13 cellular contexts compared by ENCODE assay signal in genomic region chr6:8437813-8438212, GRCh38. TPM values are rescaled to one million over a fixed set of nuclear protein-coding genes. Genes with fewer than 3 reads are reported as not detected.
DNase-seq lines count a peak whose midpoint lies in the region; ATAC-seq and TF ChIP-seq lines count a peak whose summit lies in the region.
"Had no signal": no experiment of that assay in that cellular context is flagged by ENCODE, and none has a peak within 500 bp of the region (broad histone marks: within the 10 kb centered on the region; RNA-seq: fewer than 3 reads in every experiment).

No MANE protein-coding gene starts in this region.

- peaks cover 3% of the 10 kb centered on the region for H3K9me3 Mint-ChIP-seq in activated CD4-positive, alpha-beta T cell treated with anti-CD3 and anti-CD28 coated beads, Interleukin-2, amount 10 ng/mL, durations not matched to agents 24 days and 14 days
- H3K9me3 Mint-ChIP-seq in brain, result peaks cover 0 to 8% (median 4%) of the 10 kb centered on the region in 5 experiments
- H3K9me3 Mint-ChIP-seq in progenitor cell of endocrine pancreas (ENCODE audit: low read depth), result no peaks in the 10 kb centered on the region
- H3K9me3 Mint-ChIP-seq: CD4-positive, alpha-beta memory T cell; HFFc6 had no signal

- peaks cover 15% of the 10 kb centered on the region for H3K36me3 Mint-ChIP-seq in activated CD4-positive, alpha-beta T cell treated with anti-CD3 and anti-CD28 coated beads, Interleukin-2, amount 10 ng/mL, durations not matched to agents 24 days and 14 days (ENCODE audit: low read depth)
- H3K36me3 Mint-ChIP-seq in brain (no peaks in the 10 kb centered on the region), progenitor cell of endocrine pancreas (ENCODE audit: insufficient read depth) (no peaks in the 10 kb centered on the region)

- intact Hi-C loops in activated CD4-positive, alpha-beta T cell treated with anti-CD3 and anti-CD28 coated beads, Interleukin-2, amount 10 ng/mL, durations not matched to agents 24 days and 14 days (cut with micrococcal nuclease), result loop anchor here (10.0 kb wide), 5 partner anchors 523 to 1977 kb away; partner anchors contain the start of genes BMP6, CAGE1, RIOK1 and SSR1

- TF ChIP-seq CTCF in brain (conservative IDR thresholded peaks at IDR 0.05) (no peak), progenitor cell of endocrine pancreas (IDR thresholded peaks at IDR 0.05; ENCODE audit: unreplicated experiment) (no peak)

- ATAC-seq in GM19395 (IDR thresholded peaks at IDR 0.05; ENCODE audit: unreplicated experiment) (no peak), HG02840 (IDR thresholded peaks at IDR 0.05; ENCODE audit: low FRiP score, unreplicated experiment) (no peak), HG02885 (IDR thresholded peaks at IDR 0.05; ENCODE audit: poor library complexity, unreplicated experiment) (no peak)

- peak overlapping the region; percentile 10 for H3K4me3 Mint-ChIP-seq in activated CD4-positive, alpha-beta T cell treated with anti-CD3 and anti-CD28 coated beads, Interleukin-2, amount 10 ng/mL, durations not matched to agents 24 days and 14 days
- peak overlapping the region in 4 of 5 experiments; percentile 6 to 64 (median 52) for H3K4me3 Mint-ChIP-seq in brain
- H3K4me3 Mint-ChIP-seq in progenitor cell of endocrine pancreas (ENCODE audit: low read depth), result peak overlapping the region; percentile 3
- H3K4me3 Mint-ChIP-seq: HFFc6 had no signal

- no peak overlapping the region for H3K27ac Mint-ChIP-seq in activated CD4-positive, alpha-beta T cell treated with anti-CD3 and anti-CD28 coated beads, Interleukin-2, amount 10 ng/mL, durations not matched to agents 24 days and 14 days
- H3K27ac Mint-ChIP-seq in brain, result no peak overlapping the region
- no peak overlapping the region for H3K27ac Mint-ChIP-seq in progenitor cell of endocrine pancreas
- H3K27ac Mint-ChIP-seq: HFFc6 had no signal

- DNase-seq in activated CD4-positive, alpha-beta T cell treated with anti-CD3 and anti-CD28 coated beads, Interleukin-2, amount 10 ng/mL, durations not matched to agents 24 days and 14 days, result no peak
- no peak for DNase-seq in activated CD4-positive, alpha-beta T cell treated with anti-CD3 and anti-CD28 coated beads for 48 hours
- DNase-seq in ELF-1 (ENCODE audit: low read depth, low spot score) (peak; percentile 8), progenitor cell of endocrine pancreas (ENCODE audit: low spot score, unreplicated experiment) (no peak)
- DNase-seq: 8988T; CD4-positive, alpha-beta memory T cell; DND-41; HCEC 1CT; HFFc6 had no signal

- peaks cover 2% of the 10 kb centered on the region for H3K27me3 Mint-ChIP-seq in activated CD4-positive, alpha-beta T cell treated with anti-CD3 and anti-CD28 coated beads, Interleukin-2, amount 10 ng/mL, durations not matched to agents 24 days and 14 days
- H3K27me3 Mint-ChIP-seq in brain (peaks cover 17% of the 10 kb centered on the region), progenitor cell of endocrine pancreas (no peaks in the 10 kb centered on the region)
- H3K27me3 Mint-ChIP-seq: CD4-positive, alpha-beta memory T cell had no signal

- H3K4me1 Mint-ChIP-seq in activated CD4-positive, alpha-beta T cell treated with anti-CD3 and anti-CD28 coated beads, Interleukin-2, amount 10 ng/mL, durations not matched to agents 24 days and 14 days, result peaks cover 23% of the 10 kb centered on the region
- H3K4me1 Mint-ChIP-seq in brain (peaks cover 34% of the 10 kb centered on the region), progenitor cell of endocrine pancreas (ENCODE audit: low read depth) (peaks cover 18% of the 10 kb centered on the region)

RNA-seq across cellular contexts. Expression of gene SLC35B3, which starts 2.5 kb away (rescaled TPM):
- total RNA-seq in activated CD4-positive, alpha-beta T cell treated with anti-CD3 and anti-CD28 coated beads, Interleukin-2, amount 10 ng/mL, durations not matched to agents 24 days and 14 days, result 7.1 and 7.3 TPM in 2 replicates
- polyA plus RNA-seq in brain (ENCODE audit: insufficient read depth, low read depth, low replicate concordance), result 12.1 TPM
- total RNA-seq in progenitor cell of endocrine pancreas, result 18.9 and 20.9 TPM in 2 replicates
